27 cellular contexts compared by ENCODE assay signal in the genomic region with DNA sequence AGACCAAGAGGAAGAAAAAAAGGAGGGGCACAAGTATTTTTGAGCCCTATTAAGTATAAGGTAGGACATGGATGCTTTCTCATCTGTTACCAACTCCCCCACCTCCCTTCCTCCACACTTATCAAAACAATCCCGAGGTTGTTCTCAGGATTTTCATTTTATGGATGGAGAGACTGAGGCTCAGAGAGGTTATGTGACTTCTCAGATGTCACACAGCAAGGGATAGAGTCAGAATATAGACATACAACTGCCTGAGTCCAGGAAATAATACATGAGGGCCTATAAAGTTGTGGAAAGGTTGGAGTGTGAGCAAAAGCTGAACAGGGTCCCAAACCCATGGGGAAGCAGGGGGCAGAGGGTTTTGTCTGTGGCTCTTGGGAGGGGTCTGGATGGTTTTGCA. TPM values are rescaled to one million over a fixed set of nuclear protein-coding genes. Genes with fewer than 3 reads are reported as not detected.
DNase-seq lines count a peak whose midpoint lies in the region; ATAC-seq, FAIRE-seq and TF ChIP-seq lines count a peak whose summit lies in the region.
"Had no signal": no experiment of that assay in that cellular context is flagged by ENCODE, and none has a peak within 500 bp of the region (broad histone marks: within the 10 kb centered on the region; RNA-seq: fewer than 3 reads in every experiment).

No MANE protein-coding gene starts in this region.

- no peaks in the 10 kb centered on the region for H3K9me3 Mint-ChIP-seq in activated CD4-positive, alpha-beta T cell treated with anti-CD3 and anti-CD28 coated beads, Interleukin-2, amount 10 ng/mL, durations not matched to agents 24 days and 14 days
- H3K9me3 Mint-ChIP-seq in neural progenitor cell = no peaks in the 10 kb centered on the region

- no peak for FAIRE-seq in K562 (lab: Jason Lieb, UNC)
- FAIRE-seq: A549, GM12891, GM18507 had no signal

- H3K4me3 ChIP-seq in K562 (no peak overlapping the region), neural progenitor cell (no peak overlapping the region), spleen (no peak overlapping the region)
- H3K4me3 ChIP-seq: A549; BLaER1 treated with 17β-estradiol and CSF1 and Interleukin-3, amounts not matched to agents 10 nM and 100 nM had no signal

- TF ChIP-seq POLR2A in K562 (conservative IDR thresholded peaks at IDR 0.05) = no peak
- no peak for TF ChIP-seq POLR2A in spleen (IDR thresholded peaks at IDR 0.05)

- H3K27ac Mint-ChIP-seq in activated CD4-positive, alpha-beta T cell treated with anti-CD3 and anti-CD28 coated beads, Interleukin-2, amount 10 ng/mL, durations not matched to agents 24 days and 14 days = peak overlapping the region; percentile 6
- peak overlapping the region; percentile 9 for H3K27ac Mint-ChIP-seq in neural progenitor cell
- H3K27ac Mint-ChIP-seq: CD4-positive, alpha-beta memory T cell had no signal

- peaks cover 3% of the 10 kb centered on the region for H3K4me1 Mint-ChIP-seq in activated CD4-positive, alpha-beta T cell treated with anti-CD3 and anti-CD28 coated beads, Interleukin-2, amount 10 ng/mL, durations not matched to agents 24 days and 14 days
- H3K4me1 Mint-ChIP-seq in neural progenitor cell = peaks cover 9% of the 10 kb centered on the region
- H3K4me1 Mint-ChIP-seq: CD4-positive, alpha-beta memory T cell had no signal

- in situ Hi-C loops in K562 (cut with MboI) = no loop called here

- ATAC-seq in K562 (no peak), GM18519 (IDR thresholded peaks at IDR 0.05; ENCODE audit: low FRiP score, unreplicated experiment) (no peak)
- ATAC-seq: A549 had no signal

- no peak for DNase-seq in activated CD4-positive, alpha-beta T cell treated with anti-CD3 and anti-CD28 coated beads, Interleukin-2, amount 10 ng/mL, durations not matched to agents 24 days and 14 days
- DNase-seq in activated CD4-positive, alpha-beta T cell treated with anti-CD3 and anti-CD28 coated beads, Interleukin-2, amount 50 U/mL, for 1 hour = no peak
- DNase-seq in K562 (ENCODE audit: extremely low read depth in 1 of 4, low spot score in 3 of 4) (no peak), neural progenitor cell (ENCODE audit: low spot score) (no peak), spleen (no peak), OCI-M1 (lab: John Stamatoyannopoulos, UW) (no peak)
- DNase-seq: 8988T; ACHN; AML-193; BE2C; Calu3; CD4-positive, alpha-beta memory T cell; COR-L47; DMS53; DMS79 treated with DMSO at 0.1 percent for 48 hours; GF-D8; GOT3; HCEC 1CT had no signal

- peaks cover 0 to 4% of the 10 kb centered on the region in 2 experiments; a peak in 2 of 5 replicates for H3K4me1 ChIP-seq in K562 (replicated peaks in 1 of 2; ENCODE audit: control insufficient read depth in 2 of 2, insufficient read depth in 2 of 2, low read length in 2 of 2)
- peaks cover 16% of the 10 kb centered on the region for H3K4me1 ChIP-seq in neural progenitor cell
- no peaks in the 10 kb centered on the region for H3K4me1 ChIP-seq in spleen
- H3K4me1 ChIP-seq: A549, BE2C had no signal

- no peak for TF ChIP-seq EP300 in K562 (IDR thresholded peaks at IDR 0.05; ENCODE audit: low read length)

- H3K27me3 Mint-ChIP-seq in activated CD4-positive, alpha-beta T cell treated with anti-CD3 and anti-CD28 coated beads, Interleukin-2, amount 10 ng/mL, durations not matched to agents 24 days and 14 days = peaks cover 8% of the 10 kb centered on the region
- peaks cover 9% of the 10 kb centered on the region for H3K27me3 Mint-ChIP-seq in neural progenitor cell (ENCODE audit: insufficient read depth, low read depth)

- POLR2A ChIA-PET in K562 (lab: Yijun Ruan, JAX) = interaction anchor here (0.8 kb wide), 1 partner anchor 47 kb away, joined by 3 read pairs; no protein-coding TSS in a partner anchor

- H3K27ac ChIP-seq in K562 (ENCODE audit: extremely low read depth, low read depth, low read length) (no peak overlapping the region), neural progenitor cell (no peak overlapping the region), spleen (no peak overlapping the region)
- H3K27ac ChIP-seq: A549; BLaER1 treated with 17β-estradiol and CSF1 and Interleukin-3, amounts not matched to agents 10 nM and 100 nM had no signal

- H3K9me3 ChIP-seq in K562 (replicated peaks; ENCODE audit: control insufficient read depth, insufficient read depth, low read depth, low read length) = no peaks in the 10 kb centered on the region
- H3K9me3 ChIP-seq in neural progenitor cell (ENCODE audit: low read depth) = no peaks in the 10 kb centered on the region
- H3K9me3 ChIP-seq in spleen = no peaks in the 10 kb centered on the region
- H3K9me3 ChIP-seq: A549, BE2C had no signal

- intact Hi-C loops in activated CD4-positive, alpha-beta T cell treated with anti-CD3 and anti-CD28 coated beads, Interleukin-2, amount 10 ng/mL, durations not matched to agents 24 days and 14 days (cut with micrococcal nuclease) = no loop called here
- intact Hi-C loops in K562 (cut with micrococcal nuclease) (no loop called here), spleen (cut with DNase I; ENCODE audit: low total_unique reads) (no loop called here)

- CTCF ChIA-PET in K562 (lab: Yijun Ruan, JAX; ENCODE audit: low intra/inter-chr PET ratio) = interaction anchor here (1.3 kb wide), 1 partner anchor 129 kb away, joined by 5 read pairs; no protein-coding TSS in a partner anchor

- H3K27me3 ChIP-seq in K562 (ENCODE audit: control insufficient read depth in 2 of 2, insufficient read depth in 2 of 2, low read length in 2 of 2) (peaks cover 57 to 65% of the 10 kb centered on the region in 2 experiments), neural progenitor cell (peaks cover 23% of the 10 kb centered on the region), spleen (replicated peaks in 1 of 7) (peaks cover 0 to 6% (median 0%) of the 10 kb centered on the region in 7 donors)
- H3K27me3 ChIP-seq: BLaER1 treated with 17β-estradiol and CSF1 and Interleukin-3, amounts not matched to agents 10 nM and 100 nM had no signal

- peaks cover 16% of the 10 kb centered on the region for H4K20me1 ChIP-seq in K562 (replicated peaks; ENCODE audit: control insufficient read depth, insufficient read depth, low read length)
- H4K20me1 ChIP-seq in neural progenitor cell (ENCODE audit: low read depth) = no peaks in the 10 kb centered on the region
- H4K20me1 ChIP-seq: BLaER1 treated with 17β-estradiol and CSF1 and Interleukin-3, amounts not matched to agents 10 nM and 100 nM had no signal

- TF ChIP-seq CTCF in K562 (IDR thresholded peaks at IDR 0.05 in 2 of 3, conservative IDR thresholded peaks at IDR 0.05 in 1 of 3; ENCODE audit: insufficient read depth in 2 of 3, low read depth in 1 of 3, low read length in 3 of 3) (no peak), neural progenitor cell (IDR thresholded peaks at IDR 0.05) (no peak), spleen (IDR thresholded peaks at IDR 0.05 in 8 of 11, conservative IDR thresholded peaks at IDR 0.05 in 3 of 11) (no peak)

- no peaks in the 10 kb centered on the region for H3K36me3 ChIP-seq in K562 (ENCODE audit: control insufficient read depth, insufficient read depth, low read length)
- no peaks in the 10 kb centered on the region for H3K36me3 ChIP-seq in neural progenitor cell
- no peaks in the 10 kb centered on the region for H3K36me3 ChIP-seq in spleen
- H3K36me3 ChIP-seq: BE2C; BLaER1 treated with 17β-estradiol and CSF1 and Interleukin-3, amounts not matched to agents 10 nM and 100 nM had no signal

- no peak overlapping the region for H2AFZ ChIP-seq in K562 (ENCODE audit: low read depth, low read length)
- H2AFZ ChIP-seq in neural progenitor cell (replicated peaks) = no peak overlapping the region

- no TSS peak for BruUV-seq in K562 (replicated peaks; lab: Mats Ljungman, UMichigan)

- 0% methylated on average over 1 of the region's 1 CpG for WGBS in K562 (ENCODE audit: insufficient coverage, low coverage, missing lambda C conversion rate)
- WGBS in spleen, 5 donors = 50 to 77% (median 60%) methylated on average over 1 of the region's 1 CpG

- H3K36me3 Mint-ChIP-seq in activated CD4-positive, alpha-beta T cell treated with anti-CD3 and anti-CD28 coated beads, Interleukin-2, amount 10 ng/mL, durations not matched to agents 24 days and 14 days (ENCODE audit: low read depth) = no peaks in the 10 kb centered on the region
- H3K36me3 Mint-ChIP-seq in neural progenitor cell = no peaks in the 10 kb centered on the region
- H3K36me3 Mint-ChIP-seq: CD14-positive monocyte; CD4-positive, alpha-beta memory T cell had no signal

- no peaks in the 10 kb centered on the region for H3K79me2 ChIP-seq in K562 (ENCODE audit: control insufficient read depth, insufficient read depth, low read length)
- H3K79me2 ChIP-seq in neural progenitor cell (ENCODE audit: low read depth) = no peaks in the 10 kb centered on the region

- no peak for TF ChIP-seq RAD21 in K562 (CRISPR knock-in tag; conservative IDR thresholded peaks at IDR 0.05 in 1 of 2, IDR thresholded peaks at IDR 0.05 in 1 of 2)

- H3K9me1 ChIP-seq in K562 (ENCODE audit: control insufficient read depth, insufficient read depth, low read length) = no peaks in the 10 kb centered on the region

- H3K4me2 ChIP-seq in K562 (ENCODE audit: insufficient read depth, low read length) (no peak overlapping the region), neural progenitor cell (no peak overlapping the region)
- H3K4me2 ChIP-seq: A549 had no signal

- no peaks in the 10 kb centered on the region for H3F3A ChIP-seq in neural progenitor cell (ENCODE audit: low read depth)

- H3K4me3 Mint-ChIP-seq in activated CD4-positive, alpha-beta T cell treated with anti-CD3 and anti-CD28 coated beads, Interleukin-2, amount 10 ng/mL, durations not matched to agents 24 days and 14 days = no peak overlapping the region
- no peak overlapping the region for H3K4me3 Mint-ChIP-seq in neural progenitor cell
- H3K4me3 Mint-ChIP-seq: CD14-positive monocyte; CD4-positive, alpha-beta memory T cell had no signal

- H3K9ac ChIP-seq in K562 (ENCODE audit: insufficient read depth in 1 of 2, low read depth in 2 of 2, low read length in 2 of 2) = no peak overlapping the region
- H3K9ac ChIP-seq in neural progenitor cell = no peak overlapping the region
- H3K9ac ChIP-seq: BLaER1 treated with 17β-estradiol and CSF1 and Interleukin-3, amounts not matched to agents 10 nM and 100 nM had no signal

RNA-seq across cellular contexts. Expression of a gene that starts 19.3 kb away (rescaled TPM):
- total RNA-seq in activated CD4-positive, alpha-beta T cell treated with anti-CD3 and anti-CD28 coated beads, Interleukin-2, amount 10 ng/mL, durations not matched to agents 24 days and 14 days = not detected in 2 replicates
- total RNA-seq in K562 (2011; cell fraction: chromatin; rRNA removed; ENCODE audit: low replicate concordance) = not detected in 2 replicates
- not detected in 2 replicates for total RNA-seq in K562 (2011; cell fraction: nucleolus; rRNA removed)
- total RNA-seq in K562 (2011; cell fraction: nucleoplasm; rRNA removed) = not detected in 2 replicates
- total RNA-seq in K562 (2014; rRNA removed) (not detected in 2 replicates), K562 (2014; rRNA removed; fragmentation: Illumina TruSeq; extraction: Trizol) (not detected in 2 replicates), K562 (2015; rRNA removed; fragmentation: Illumina TruSeq; extraction: Trizol) (not detected in 2 replicates), K562 (2021) (not detected in 2 replicates), neural progenitor cell (ENCODE audit: low replicate concordance) (0.87 TPM in 1 of 2 replicates, not detected in the other), spleen (under 1 TPM in 5 of 7 donors, not detected in 2; 0.42 to 0.98 (median 0.54) TPM)
- polyA plus RNA-seq in K562 (2011; rRNA removed) (not detected in 2 replicates), K562 (2014; fragmentation: Illumina TruSeq; extraction: Trizol) (not detected in 2 replicates), K562 (2014; fragmentation: Nextera tagmentation; extraction: Ambion mirVana) (not detected), K562 (2014; rRNA removed) (not detected in 2 replicates), spleen (under 1 TPM; 0.16 to 0.43 (median 0.36) TPM)
- not detected in 2 replicates for polyA plus RNA-seq in K562 (2011; cell fraction: cytosol; rRNA removed)
- polyA plus RNA-seq in K562 (2011; cell fraction: nucleus; rRNA removed) = not detected in 2 replicates
- not detected in 2 replicates for polyA plus RNA-seq in K562 (2012)
- not detected in 2 replicates for polyA minus RNA-seq in K562 (2011; rRNA and poly(A)+ RNA removed)
- polyA minus RNA-seq in K562 (2011; cell fraction: cytosol; rRNA and poly(A)+ RNA removed) = not detected in 2 replicates
- polyA minus RNA-seq in K562 (2011; cell fraction: nucleus; rRNA and poly(A)+ RNA removed) = not detected in 2 replicates
- total RNA-seq: Calu3; CD4-positive, alpha-beta memory T cell; Daoy; G401 had no signal
- polyA plus RNA-seq: A549; CD14-positive monocyte; CD4-positive, alpha-beta memory T cell had no signal

RNA-seq across cellular contexts. Expression of a gene that starts 27.6 kb away (rescaled TPM):
- total RNA-seq in activated CD4-positive, alpha-beta T cell treated with anti-CD3 and anti-CD28 coated beads, Interleukin-2, amount 10 ng/mL, durations not matched to agents 24 days and 14 days = not detected in 2 replicates
- not detected in 2 replicates for total RNA-seq in K562 (2011; cell fraction: chromatin; rRNA removed; ENCODE audit: low replicate concordance)
- total RNA-seq in K562 (2011; cell fraction: nucleolus; rRNA removed) = not detected in 2 replicates
- total RNA-seq in K562 (2011; cell fraction: nucleoplasm; rRNA removed) = not detected in 2 replicates
- total RNA-seq in K562 (2014; rRNA removed) (not detected in 2 replicates), K562 (2014; rRNA removed; fragmentation: Illumina TruSeq; extraction: Trizol) (not detected in 2 replicates), K562 (2015; rRNA removed; fragmentation: Illumina TruSeq; extraction: Trizol) (not detected in 2 replicates), K562 (2021) (not detected in 2 replicates), neural progenitor cell (ENCODE audit: low replicate concordance) (not detected in 2 replicates), spleen (not detected)
- polyA plus RNA-seq in K562 (2011; rRNA removed) (not detected in 2 replicates), K562 (2014; fragmentation: Illumina TruSeq; extraction: Trizol) (not detected in 2 replicates), K562 (2014; fragmentation: Nextera tagmentation; extraction: Ambion mirVana) (not detected), K562 (2014; rRNA removed) (not detected in 2 replicates), spleen (not detected)
- not detected in 2 replicates for polyA plus RNA-seq in K562 (2011; cell fraction: cytosol; rRNA removed)
- polyA plus RNA-seq in K562 (2011; cell fraction: nucleus; rRNA removed) = not detected in 2 replicates
- polyA plus RNA-seq in K562 (2012) = not detected in 2 replicates
- not detected in 2 replicates for polyA minus RNA-seq in K562 (2011; rRNA and poly(A)+ RNA removed)
- not detected in 2 replicates for polyA minus RNA-seq in K562 (2011; cell fraction: cytosol; rRNA and poly(A)+ RNA removed)
- polyA minus RNA-seq in K562 (2011; cell fraction: nucleus; rRNA and poly(A)+ RNA removed) = not detected in 2 replicates
- total RNA-seq: Calu3; CD4-positive, alpha-beta memory T cell; Daoy; G401; H7 had no signal
- polyA plus RNA-seq: A549; CD14-positive monocyte; CD4-positive, alpha-beta memory T cell had no signal
